Comparison of ENCODE assay signal across 14 cellular contexts in the genomic region with DNA sequence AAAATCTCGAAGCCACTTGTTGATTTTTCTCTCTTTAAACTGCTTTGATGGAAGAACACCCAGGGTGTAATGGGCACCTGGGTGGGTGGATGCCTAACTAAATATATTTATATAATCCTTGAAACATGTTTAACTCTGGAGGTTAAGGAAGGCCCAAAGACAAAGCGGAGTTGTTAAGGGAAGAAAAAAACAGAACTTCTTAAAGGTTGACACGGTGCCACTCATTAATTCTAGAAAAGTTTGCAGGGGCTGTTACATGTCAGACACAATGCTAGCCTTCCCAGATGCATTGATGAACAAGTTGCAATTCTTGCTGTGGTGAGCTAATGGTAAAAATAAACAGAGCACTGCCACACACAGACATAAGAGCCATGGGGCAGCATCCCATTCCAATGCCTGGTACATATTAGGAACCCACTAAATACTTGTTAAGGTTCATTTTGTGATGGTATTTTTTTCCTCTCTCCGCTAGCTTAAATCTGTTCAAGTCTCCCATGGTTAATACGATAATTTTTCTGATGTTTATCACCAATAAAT.
"Had no signal": no experiment of that assay in that cellular context is flagged by ENCODE, and none has a peak within 500 bp of the region (broad histone marks: within the 10 kb centered on the region; RNA-seq: fewer than 3 reads in every experiment).

No MANE protein-coding gene starts in this region.

- H2AFZ ChIP-seq: neural progenitor cell had no signal

- H3K36me3 Mint-ChIP-seq: neural progenitor cell; stimulated activated memory B cell treated with anti-CD40 and anti-IgM and Interleukin-4, amounts not matched to agents 10 μg/mL and 1 μg/mL and 100 μg/mL, for 72 hours; type B pancreatic cell had no signal

- H3K27me3 Mint-ChIP-seq: stimulated activated memory B cell treated with anti-CD40 and anti-IgM and Interleukin-4, amounts not matched to agents 10 μg/mL and 1 μg/mL and 100 μg/mL, for 72 hours had no signal

- H3K4me3 ChIP-seq: neural progenitor cell, pancreas, spleen had no signal

- H3K9ac ChIP-seq: neural progenitor cell had no signal

- H3K27ac Mint-ChIP-seq: activated CD4-positive, alpha-beta memory T cell treated with anti-CD3 and anti-CD28 coated beads, Interleukin-2, amount 10 ng/mL, durations not matched to agents 7 days and 5 days; activated T-cell treated with anti-CD3 and anti-CD28 coated beads, Interleukin-2, amount 50 U/mL, for 72 hours; neural progenitor cell; stimulated activated memory B cell treated with anti-CD40 and anti-IgM and Interleukin-4, amounts not matched to agents 10 μg/mL and 1 μg/mL and 100 μg/mL, for 72 hours; type B pancreatic cell had no signal

- H3K4me1 Mint-ChIP-seq: activated CD4-positive, alpha-beta memory T cell treated with anti-CD3 and anti-CD28 coated beads, Interleukin-2, amount 10 ng/mL, durations not matched to agents 7 days and 5 days; central memory CD8-positive, alpha-beta T cell; neural progenitor cell had no signal

- H3K27ac ChIP-seq: epithelial cell of prostate, neural progenitor cell, pancreas had no signal

- H3K4me3 Mint-ChIP-seq: activated CD4-positive, alpha-beta memory T cell treated with anti-CD3 and anti-CD28 coated beads, Interleukin-2, amount 10 ng/mL, durations not matched to agents 7 days and 5 days; activated T-cell treated with anti-CD3 and anti-CD28 coated beads, Interleukin-2, amount 50 U/mL, for 72 hours; central memory CD8-positive, alpha-beta T cell; neural progenitor cell; stimulated activated memory B cell treated with anti-CD40 and anti-IgM and Interleukin-4, amounts not matched to agents 10 μg/mL and 1 μg/mL and 100 μg/mL, for 72 hours; type B pancreatic cell had no signal

- DNase-seq: activated CD4-positive, alpha-beta memory T cell treated with anti-CD3 and anti-CD28 coated beads, Interleukin-2, amount 10 ng/mL, durations not matched to agents 7 days and 5 days; activated T-cell treated with anti-CD3 and anti-CD28 coated beads, Interleukin-2, amount 50 U/mL, for 72 hours; effector memory CD4-positive, alpha-beta T cell; mesendoderm; pancreas; retina; spleen; stimulated activated CD4-positive, alpha-beta T cell treated with anti-CD3 and anti-CD28 coated beads, Interleukin-1b, Interleukin-23, amount 100 ng/mL, for 48 hours had no signal

- H3K27me3 ChIP-seq: neural progenitor cell, pancreas had no signal

- H3K4me2 ChIP-seq: neural progenitor cell had no signal

- H3K9me3 ChIP-seq: pancreas, spleen had no signal

- H3K4me1 ChIP-seq: neural progenitor cell, pancreas, spleen had no signal

- H3K36me3 ChIP-seq: neural progenitor cell, pancreas, spleen had no signal

- ATAC-seq: left lobe of liver had no signal

- H3K9me3 Mint-ChIP-seq: activated CD4-positive, alpha-beta memory T cell treated with anti-CD3 and anti-CD28 coated beads, Interleukin-2, amount 10 ng/mL, durations not matched to agents 7 days and 5 days; central memory CD8-positive, alpha-beta T cell; stimulated activated memory B cell treated with anti-CD40 and anti-IgM and Interleukin-4, amounts not matched to agents 10 μg/mL and 1 μg/mL and 100 μg/mL, for 72 hours; type B pancreatic cell had no signal
